In the genomic region with DNA sequence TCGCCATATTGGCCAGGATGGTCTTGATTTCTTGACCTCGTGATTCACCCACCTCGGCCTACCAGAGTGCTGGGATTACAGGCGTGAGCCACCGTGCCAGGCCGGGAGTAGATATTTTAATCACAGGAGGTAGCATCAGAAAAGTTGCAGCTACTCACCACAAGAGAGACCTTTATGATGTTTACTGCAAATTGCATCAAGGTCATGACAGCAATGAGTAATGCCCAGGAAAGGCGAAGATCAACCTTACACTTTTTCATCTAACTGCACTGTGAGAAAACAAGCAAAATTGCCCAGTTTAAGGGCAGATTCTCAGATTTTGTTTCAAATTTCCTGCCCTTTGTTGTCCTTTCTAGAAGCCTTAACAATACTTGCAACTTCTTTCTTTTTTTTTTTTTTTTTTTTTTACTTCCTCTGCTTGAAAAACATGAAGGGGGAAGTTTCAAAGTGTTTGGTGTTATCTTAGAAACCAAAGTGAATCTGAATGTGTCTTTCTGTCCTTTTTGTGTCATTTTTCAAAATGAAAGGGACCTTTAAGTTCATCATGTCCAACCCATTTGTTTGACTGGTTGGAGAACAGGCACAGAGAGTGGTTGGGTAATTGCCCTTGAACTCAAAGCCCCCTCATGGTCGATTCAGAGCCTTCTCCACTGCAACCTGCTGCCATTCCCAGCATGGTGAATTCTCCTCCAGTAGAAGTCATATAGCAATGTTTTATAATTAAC, we compare ENCODE assay signal across 9 cellular contexts.
DNase-seq lines count a peak whose midpoint lies in the region; ATAC-seq and FAIRE-seq lines count a peak whose summit lies in the region.
"Had no signal": no experiment of that assay in that cellular context is flagged by ENCODE, and none has a peak within 500 bp of the region (broad histone marks: within the 10 kb centered on the region; RNA-seq: fewer than 3 reads in every experiment).

No MANE protein-coding gene starts in this region.

- no peak for FAIRE-seq in HTR-8/SVneo (lab: Jason Lieb, UNC)
- FAIRE-seq: islet of Langerhans had no signal

- H3K36me3 ChIP-seq in effector memory CD4-positive, alpha-beta T cell (ENCODE audit: control insufficient read depth, insufficient read depth, low read length): no peaks in the 10 kb centered on the region

- peaks cover 88% of the 10 kb centered on the region for H3K4me1 ChIP-seq in effector memory CD4-positive, alpha-beta T cell (ENCODE audit: control insufficient read depth, insufficient read depth, low read length, poor library complexity, severe bottlenecking)

- peak; percentile 36 for DNase-seq in T-helper 22 cell (ENCODE audit: low read depth)
- DNase-seq in effector memory CD4-positive, alpha-beta T cell: peak in 2 of 3 donors; percentile 13 to 37
- peak; percentile 32 for DNase-seq in stimulated activated CD8-positive, alpha-beta memory T cell treated with anti-CD3 and anti-CD28 coated beads, Interleukin-12 subunit alpha, Interleukin-12 subunit beta, amount 100 ng/mL, for 4 hours (ENCODE audit: low read depth)
- DNase-seq in NCI-H187 treated with DMSO at 0.1 percent for 48 hours (lab: John Stamatoyannopoulos, UW): no peak
- no peak for DNase-seq in HTR-8/SVneo (ENCODE audit: insufficient read length, low spot score)
- DNase-seq in NCI-H2107 (lab: John Stamatoyannopoulos, UW): no peak
- no peak for DNase-seq in NCI-H2196 treated with DMSO at 0.1 percent for 48 hours (lab: John Stamatoyannopoulos, UW; ENCODE audit: unreplicated experiment)

- peak; percentile 63 for ATAC-seq in HG03175 (IDR thresholded peaks at IDR 0.05; ENCODE audit: unreplicated experiment)

- no peak overlapping the region for H3K4me3 ChIP-seq in effector memory CD4-positive, alpha-beta T cell (ENCODE audit: insufficient read depth, low read depth, low read length, poor library complexity, severe bottlenecking)

- no peaks in the 10 kb centered on the region for H3K27me3 ChIP-seq in effector memory CD4-positive, alpha-beta T cell (replicated peaks; ENCODE audit: control insufficient read depth, insufficient read depth, low read length, poor library complexity, severe bottlenecking)

- H3K9me3 ChIP-seq in effector memory CD4-positive, alpha-beta T cell (ENCODE audit: control insufficient read depth, low read length): no peaks in the 10 kb centered on the region

- peak overlapping the region; percentile 61 for H3K27ac ChIP-seq in effector memory CD4-positive, alpha-beta T cell (ENCODE audit: insufficient read depth, low read length, poor library complexity, severe bottlenecking)

Comparison
In these comparisons a context has a peak if more than half of its experiments do, and no peak if none do; other contexts are left out.
1. DNase-seq: peak in T-helper 22 cell (single experiment), effector memory CD4-positive, alpha-beta T cell (2 of 3) and stimulated activated CD8-positive, alpha-beta memory T cell treated with anti-CD3 and anti-CD28 coated beads, Interleukin-12 subunit alpha, Interleukin-12 subunit beta, amount 100 ng/mL, for 4 hours (single experiment); none in NCI-H187 treated with DMSO at 0.1 percent for 48 hours (single experiment), HTR-8/SVneo (single experiment), NCI-H2107 (single experiment) and NCI-H2196 treated with DMSO at 0.1 percent for 48 hours (single experiment).